In the genomic region with DNA sequence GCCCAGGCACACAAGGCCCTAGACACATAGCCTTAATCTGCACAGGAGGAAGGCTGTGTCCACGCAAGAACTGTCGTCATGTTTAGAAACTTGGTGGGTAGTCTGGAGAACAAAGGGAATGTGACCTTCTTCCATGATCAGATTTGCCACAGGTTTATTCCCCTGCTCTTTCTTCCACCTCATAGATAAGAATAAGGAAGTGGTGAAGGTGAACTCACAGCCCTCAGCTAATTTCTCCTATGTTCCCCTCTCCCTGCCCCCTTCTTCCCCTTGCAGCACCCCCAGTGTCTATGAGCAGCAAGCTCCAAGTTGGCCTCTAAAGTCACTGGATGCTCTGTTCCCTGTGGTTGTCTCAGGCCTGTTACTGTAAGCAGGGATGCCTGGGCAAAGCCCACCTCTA, we compare ENCODE assay signal across 23 cellular contexts.
"Had no signal": no experiment of that assay in that cellular context is flagged by ENCODE, and none has a peak within 500 bp of the region (broad histone marks: within the 10 kb centered on the region; RNA-seq: fewer than 3 reads in every experiment).

No MANE protein-coding gene starts in this region.

- DNase-seq: Karpas-422, KG1, MG63, NCI-H1092 treated with DMSO at 0.1 percent for 48 hours, NCI-H1436, NCI-H187, NCI-H2029, NCI-H2081 treated with DMSO at 0.1 percent for 48 hours, NCI-H2171, NCI-H446, NCI-H510A, NCI-H524 treated with DMSO at 0.1 percent for 48 hours, NCI-H69, NCI-H774, Right ventricle myocardium superior, RPMI8226, SIG-M5, T-helper 1 cell had no signal

- H3K9me3 ChIP-seq: MG63, SJSA1 had no signal

- H3K4me1 ChIP-seq: SJSA1 had no signal

- H3K27me3 ChIP-seq: MG63, SJSA1 had no signal

- FAIRE-seq: HTR-8/SVneo, RCC 7860 had no signal

- H3K36me3 ChIP-seq: MG63, SJSA1 had no signal

- H3K27ac ChIP-seq: HL-60, SJSA1, SK-N-MC had no signal

- H3K4me3 ChIP-seq: MG63, SJSA1, SK-N-MC had no signal
